In the genomic region with DNA sequence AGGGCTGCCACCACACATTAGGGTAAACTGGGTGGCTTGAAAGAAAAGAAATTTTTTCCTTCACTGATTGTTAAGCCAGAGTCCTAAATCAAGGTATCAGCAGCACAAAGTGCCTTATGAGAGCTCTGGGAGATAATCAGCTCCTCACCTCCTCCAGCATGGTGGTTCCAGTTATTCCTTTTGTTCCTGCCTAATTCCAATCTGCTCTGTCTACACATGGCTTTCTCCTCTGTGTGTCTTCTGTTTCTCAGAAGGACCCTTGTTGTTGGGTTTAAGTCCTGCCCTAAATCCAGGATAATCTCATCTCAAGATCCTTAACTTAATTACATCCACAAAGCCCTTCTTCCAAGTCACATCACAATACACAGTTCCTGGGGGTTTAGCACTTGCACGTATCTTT, we compare ENCODE assay signal across 32 cellular contexts.
"Had no signal": no experiment of that assay in that cellular context is flagged by ENCODE, and none has a peak within 500 bp of the region (broad histone marks: within the 10 kb centered on the region; RNA-seq: fewer than 3 reads in every experiment).

No MANE protein-coding gene starts in this region.

- H3K4me3 ChIP-seq: psoas muscle, sigmoid colon, vagina had no signal

- H3K27ac Mint-ChIP-seq: activated CD4-positive, alpha-beta T cell treated with anti-CD3 and anti-CD28 coated beads for 36 hours; activated CD8-positive, alpha-beta memory T cell treated with anti-CD3 and anti-CD28 coated beads, Interleukin-2, amount 10 ng/mL, durations not matched to agents 7 days and 5 days; activated CD8-positive, alpha-beta T cell treated with anti-CD3 and anti-CD28 coated beads, Interleukin-2, amount 10 ng/mL, durations not matched to agents 7 days and 5 days; activated naive CD4-positive, alpha-beta T cell treated with anti-CD3 and anti-CD28 coated beads, Interleukin-2, amount 50 U/mL, for 72 hours; activated T-cell treated with anti-CD3 and anti-CD28 coated beads, Interleukin-2, amount 50 U/mL, for 72 hours; dendritic cell treated with granulocyte-macrophage colony-stimulating factor and Interleukin-4, amounts not matched to agents 40 ng/mL and 50 ng/mL, for 4 days; endodermal cell; immature natural killer cell; mesothelial cell of epicardium; naive B cell; nephron progenitor cell; stimulated activated effector memory CD8-positive, alpha-beta T cell treated with anti-CD3 and anti-CD28 coated beads, Interleukin-12 subunit alpha, Interleukin-12 subunit beta, amount 100 ng/mL, for 72 hours; stimulated activated naive CD8-positive, alpha-beta T cell treated with anti-CD3 and anti-CD28 coated beads, Interleukin-15, amount 100 ng/mL, for 72 hours; type B pancreatic cell had no signal

- H3K9me3 Mint-ChIP-seq: dendritic cell treated with granulocyte-macrophage colony-stimulating factor and Interleukin-4, amounts not matched to agents 40 ng/mL and 50 ng/mL, for 4 days; type B pancreatic cell had no signal

- H2AFZ ChIP-seq: parathyroid adenoma had no signal

- H3K79me2 ChIP-seq: parathyroid adenoma had no signal

- H3K27ac ChIP-seq: parathyroid adenoma, psoas muscle, sigmoid colon, vagina had no signal

- H3K9me3 ChIP-seq: psoas muscle, sigmoid colon, vagina had no signal

- H3K4me1 Mint-ChIP-seq: activated CD4-positive, alpha-beta T cell treated with anti-CD3 and anti-CD28 coated beads for 36 hours; activated CD8-positive, alpha-beta memory T cell treated with anti-CD3 and anti-CD28 coated beads, Interleukin-2, amount 10 ng/mL, durations not matched to agents 7 days and 5 days; central memory CD8-positive, alpha-beta T cell; immature natural killer cell; naive B cell; nephron progenitor cell; stimulated activated effector memory CD8-positive, alpha-beta T cell treated with anti-CD3 and anti-CD28 coated beads, Interleukin-12 subunit alpha, Interleukin-12 subunit beta, amount 100 ng/mL, for 72 hours; stimulated activated naive CD8-positive, alpha-beta T cell treated with anti-CD3 and anti-CD28 coated beads, Interleukin-15, amount 100 ng/mL, for 72 hours had no signal

- H3K27me3 Mint-ChIP-seq: activated CD4-positive, alpha-beta T cell treated with anti-CD3 and anti-CD28 coated beads for 36 hours; activated CD8-positive, alpha-beta memory T cell treated with anti-CD3 and anti-CD28 coated beads, Interleukin-2, amount 10 ng/mL, durations not matched to agents 7 days and 5 days; central memory CD8-positive, alpha-beta T cell; dendritic cell treated with granulocyte-macrophage colony-stimulating factor and Interleukin-4, amounts not matched to agents 40 ng/mL and 50 ng/mL, for 4 days; naive B cell; stimulated activated naive CD8-positive, alpha-beta T cell treated with anti-CD3 and anti-CD28 coated beads, Interleukin-15, amount 100 ng/mL, for 72 hours; type B pancreatic cell had no signal

- H3K27me3 ChIP-seq: sigmoid colon, vagina had no signal

- H3K9ac ChIP-seq: parathyroid adenoma had no signal

- H3K4me1 ChIP-seq: parathyroid adenoma, psoas muscle, sigmoid colon, vagina had no signal

- H3K36me3 ChIP-seq: sigmoid colon, vagina had no signal

- H3K4me3 Mint-ChIP-seq: activated CD4-positive, alpha-beta T cell treated with anti-CD3 and anti-CD28 coated beads for 36 hours; activated CD8-positive, alpha-beta memory T cell treated with anti-CD3 and anti-CD28 coated beads, Interleukin-2, amount 10 ng/mL, durations not matched to agents 7 days and 5 days; activated CD8-positive, alpha-beta T cell treated with anti-CD3 and anti-CD28 coated beads, Interleukin-2, amount 10 ng/mL, durations not matched to agents 7 days and 5 days; activated T-cell treated with anti-CD3 and anti-CD28 coated beads, Interleukin-2, amount 50 U/mL, for 72 hours; central memory CD8-positive, alpha-beta T cell; dendritic cell treated with granulocyte-macrophage colony-stimulating factor and Interleukin-4, amounts not matched to agents 40 ng/mL and 50 ng/mL, for 4 days; endodermal cell; immature natural killer cell; mesothelial cell of epicardium; naive B cell; nephron progenitor cell; stimulated activated effector memory CD8-positive, alpha-beta T cell treated with anti-CD3 and anti-CD28 coated beads, Interleukin-12 subunit alpha, Interleukin-12 subunit beta, amount 100 ng/mL, for 72 hours; stimulated activated naive CD8-positive, alpha-beta T cell treated with anti-CD3 and anti-CD28 coated beads, Interleukin-15, amount 100 ng/mL, for 72 hours; type B pancreatic cell had no signal

- H3K36me3 Mint-ChIP-seq: activated CD8-positive, alpha-beta memory T cell treated with anti-CD3 and anti-CD28 coated beads, Interleukin-2, amount 10 ng/mL, durations not matched to agents 7 days and 5 days; activated naive CD4-positive, alpha-beta T cell treated with anti-CD3 and anti-CD28 coated beads, Interleukin-2, amount 50 U/mL, for 72 hours; mesothelial cell of epicardium; naive B cell; stimulated activated effector memory CD8-positive, alpha-beta T cell treated with anti-CD3 and anti-CD28 coated beads, Interleukin-12 subunit alpha, Interleukin-12 subunit beta, amount 100 ng/mL, for 72 hours; type B pancreatic cell had no signal

- DNase-seq: activated CD4-positive, alpha-beta T cell treated with anti-CD3 and anti-CD28 coated beads for 36 hours; activated CD4-positive, CD25-positive, alpha-beta regulatory T cell; activated CD8-positive, alpha-beta memory T cell treated with anti-CD3 and anti-CD28 coated beads, Interleukin-2, amount 10 ng/mL, durations not matched to agents 7 days and 5 days; activated CD8-positive, alpha-beta T cell treated with anti-CD3 and anti-CD28 coated beads, Interleukin-2, amount 10 ng/mL, durations not matched to agents 7 days and 5 days; activated naive CD4-positive, alpha-beta T cell; activated T-cell treated with anti-CD3 and anti-CD28 coated beads, Interleukin-2, amount 50 U/mL, for 72 hours; anterior cingulate cortex; endodermal cell; foreskin fibroblast; head of caudate nucleus; hippocampal formation; immature natural killer cell; kidney; left colon; mammary epithelial cell; naive B cell; nephron progenitor cell; occipital lobe; psoas muscle; sigmoid colon; small intestine; stimulated activated CD4-positive, alpha-beta T cell treated with anti-CD3 and anti-CD28 coated beads, Interleukin-4, amount 100 ng/mL, for 24 hours; stimulated activated naive CD8-positive, alpha-beta T cell treated with anti-CD3 and anti-CD28 coated beads, Interleukin-15, amount 100 ng/mL, for 72 hours; substantia nigra had no signal
